7 cellular contexts compared by ENCODE assay signal in the genomic region with DNA sequence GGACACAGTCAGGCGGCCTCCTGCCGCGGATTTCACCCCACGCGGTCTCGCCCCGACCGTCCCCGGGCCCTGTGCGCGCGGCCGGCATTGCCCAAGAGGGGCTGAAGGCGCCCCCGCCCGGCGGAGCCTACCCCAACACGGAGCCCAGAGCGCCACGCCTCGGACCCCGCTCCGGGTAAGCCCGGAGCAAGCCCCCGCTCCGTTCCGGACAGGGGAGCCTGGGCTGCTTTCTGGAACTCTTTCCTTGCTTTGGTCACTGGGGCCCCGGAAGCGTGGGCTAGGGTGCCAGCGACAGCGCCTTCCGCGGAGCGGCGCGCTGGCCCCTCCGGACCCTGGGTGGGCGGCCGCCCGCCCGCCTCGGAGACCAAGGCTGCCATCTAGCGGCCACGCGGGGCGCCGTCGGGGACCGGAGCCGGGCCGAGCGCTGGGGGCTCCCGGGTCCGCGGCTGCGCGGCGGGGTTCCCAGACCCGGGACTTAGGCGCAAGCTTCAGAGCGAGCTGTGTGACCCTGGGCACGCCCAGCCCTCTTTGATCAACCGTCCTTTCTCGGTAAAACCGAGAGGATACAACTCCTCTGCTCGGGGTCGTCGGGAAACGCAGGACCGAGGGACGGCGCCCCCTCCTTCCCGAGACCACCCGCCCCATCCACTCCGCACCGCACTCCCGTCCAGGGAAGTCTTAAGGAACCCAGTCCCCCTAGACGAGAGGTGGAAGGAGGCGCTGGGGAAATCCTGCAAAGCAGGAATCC. TPM values are rescaled to one million over a fixed set of nuclear protein-coding genes. Genes with fewer than 3 reads are reported as not detected.
DNase-seq lines count a peak whose midpoint lies in the region; ATAC-seq, FAIRE-seq and TF ChIP-seq lines count a peak whose summit lies in the region.

No MANE protein-coding gene starts in this region.

- in situ Hi-C loops in astrocyte of the cerebellum (cut with HindIII; ENCODE audit: low sequenced_read_pairs): loop anchor here (5.0 kb wide), 1 partner anchor 776 kb away; no protein-coding TSS in a partner anchor

- H3K4me3 ChIP-seq in astrocyte of the cerebellum (ENCODE audit: low read depth, low read length): peak overlapping the region; percentile 24

- TF ChIP-seq POLR2A in GM12892 (IDR thresholded peaks at IDR 0.05; ENCODE audit: low read depth, low read length): no peak

- no peak for ATAC-seq in HG03439 (IDR thresholded peaks at IDR 0.05; ENCODE audit: unreplicated experiment)
- no peak for ATAC-seq in GM18519 (IDR thresholded peaks at IDR 0.05; ENCODE audit: low FRiP score, unreplicated experiment)

- DNase-seq in GM12892 (ENCODE audit: insufficient read length) (peak; percentile 64), SK-N-DZ (ENCODE audit: low spot score) (peak; percentile 29), astrocyte of the cerebellum (ENCODE audit: low read depth) (no peak), iPS-NIHi11 (ENCODE audit: low spot score) (peak; percentile 94)
- DNase-seq in stimulated activated CD4-positive, alpha-beta T cell treated with anti-CD3 and anti-CD28 coated beads, Interleukin-4, amount 100 ng/mL, for 24 hours: peak; percentile 55

- TF ChIP-seq CTCF in astrocyte of the cerebellum (IDR thresholded peaks at IDR 0.05; ENCODE audit: low read depth, low read length, missing control alignments): peak; percentile 55

- FAIRE-seq in GM12892 (lab: Jason Lieb, UNC): no peak

RNA-seq across cellular contexts. Expression of gene RRAGC, which starts 41.4 kb away (rescaled TPM):
- 19.4 TPM for polyA plus RNA-seq in GM12892 (2012; ENCODE audit: missing spikeins)
- polyA plus RNA-seq in SK-N-DZ (2014; cell fraction: cytosol; rRNA removed): 6.9 and 7.3 TPM in 2 replicates
- 3.9 and 5.0 TPM in 2 replicates for polyA plus RNA-seq in SK-N-DZ (2014; cell fraction: nucleus; rRNA removed)

RNA-seq across cellular contexts. Expression of gene MYCBP, which starts 55.0 kb away (rescaled TPM):
- polyA plus RNA-seq in GM12892 (2012; ENCODE audit: missing spikeins): 25.3 TPM
- polyA plus RNA-seq in SK-N-DZ (2014; cell fraction: cytosol; rRNA removed): 22.2 and 24.4 TPM in 2 replicates
- 16.0 and 18.9 TPM in 2 replicates for polyA plus RNA-seq in SK-N-DZ (2014; cell fraction: nucleus; rRNA removed)
